In genomic region chr2:170639635-170640034, GRCh38 we compare ENCODE assay signal across 27 cellular contexts.
"Had no signal": no experiment of that assay in that cellular context is flagged by ENCODE, and none has a peak within 500 bp of the region (broad histone marks: within the 10 kb centered on the region; RNA-seq: fewer than 3 reads in every experiment).

No MANE protein-coding gene starts in this region.

- H3K4me1 ChIP-seq: stomach, suprapubic skin, testis, thyroid gland, tibial artery, tibial nerve, transverse colon, upper lobe of left lung, upper lobe of right lung, uterus, vagina had no signal

- H3K27me3 ChIP-seq: stomach, suprapubic skin, testis, thyroid gland, tibial artery, tibial nerve, transverse colon, upper lobe of left lung, upper lobe of right lung, uterus, vagina had no signal

- H3K27ac ChIP-seq: stomach, suprapubic skin, testis, thoracic aorta, thyroid gland, tibial artery, tibial nerve, transverse colon, upper lobe of left lung, upper lobe of right lung, uterus, vagina had no signal

- H3K36me3 ChIP-seq: stomach, suprapubic skin, thoracic aorta, thyroid gland, tibial artery, tibial nerve, transverse colon, upper lobe of left lung, upper lobe of right lung, uterus, vagina had no signal

- FAIRE-seq: urothelium cell line had no signal

- DNase-seq: stimulated activated CD4-positive, alpha-beta T cell treated with anti-CD3 and anti-CD28 coated beads, Interleukin-2, amount 100 ng/mL, for 48 hours; stimulated activated CD4-positive, alpha-beta T cell treated with anti-CD3 and anti-CD28 coated beads, Interleukin-4, amount 100 ng/mL, for 1 hour; stimulated activated CD4-positive, alpha-beta T cell treated with anti-CD3 and anti-CD28 coated beads, Interleukin-4, amount 100 ng/mL, for 24 hours; stimulated activated CD4-positive, alpha-beta T cell treated with anti-CD3 and anti-CD28 coated beads, Interleukin-4, amount 100 ng/mL, for 4 hours; stimulated activated CD8-positive, alpha-beta memory T cell treated with anti-CD3 and anti-CD28 coated beads, Interleukin-4, amount 100 ng/mL, for 48 hours; stimulated activated naive B cell treated with anti-CD40 and anti-IgM and Interleukin-4, amounts not matched to agents 10 μg/mL and 1 μg/mL and 100 μg/mL, for 72 hours; stimulated activated naive CD4-positive, alpha-beta T cell; stimulated activated naive CD4-positive, alpha-beta T cell treated with Interleukin-2 at 50 U/mL for 16 hours; stimulated activated naive CD8-positive, alpha-beta T cell treated with anti-CD3 and anti-CD28 coated beads, Interleukin-15, amount 100 ng/mL, for 72 hours; stimulated activated naive CD8-positive, alpha-beta T cell treated with anti-CD3 and anti-CD28 coated beads, Interleukin-15, Interleukin-2, amounts not matched to agents 100 U/mL and 50 U/mL, for 24 hours; stomach; substantia nigra; testis; thyroid gland; tibial artery; transverse colon; trophoblast cell; upper lobe of left lung; upper lobe of right lung; uterus had no signal

- H3K9me3 ChIP-seq: stomach, suprapubic skin, testis, thoracic aorta, thyroid gland, tibial artery, tibial nerve, transverse colon, upper lobe of left lung, upper lobe of right lung, uterus, vagina had no signal

- H3K4me3 ChIP-seq: stomach, suprapubic skin, testis, thoracic aorta, thyroid gland, tibial artery, tibial nerve, transverse colon, upper lobe of left lung, upper lobe of right lung, uterus, vagina had no signal

- ATAC-seq: stimulated activated effector memory CD8-positive, alpha-beta T cell treated with anti-CD3 and anti-CD28 coated beads, Interleukin-12 subunit alpha, Interleukin-12 subunit beta, amount 100 ng/mL, for 72 hours; stimulated activated memory B cell treated with anti-CD40 and anti-IgM and Interleukin-4, amounts not matched to agents 10 μg/mL and 1 μg/mL and 100 μg/mL, for 72 hours; stimulated activated naive B cell treated with anti-CD40 and anti-IgM and Interleukin-4, amounts not matched to agents 10 μg/mL and 1 μg/mL and 100 μg/mL, for 72 hours; stimulated activated naive CD8-positive, alpha-beta T cell treated with anti-CD3 and anti-CD28 coated beads, Interleukin-15, amount 100 ng/mL, for 72 hours; stimulated activated naive CD8-positive, alpha-beta T cell treated with anti-CD3 and anti-CD28 coated beads, Interleukin-15, Interleukin-2, amounts not matched to agents 100 U/mL and 50 U/mL, for 24 hours; upper lobe of right lung had no signal
